ENCODE assay signal across 28 cellular contexts in the genomic region with DNA sequence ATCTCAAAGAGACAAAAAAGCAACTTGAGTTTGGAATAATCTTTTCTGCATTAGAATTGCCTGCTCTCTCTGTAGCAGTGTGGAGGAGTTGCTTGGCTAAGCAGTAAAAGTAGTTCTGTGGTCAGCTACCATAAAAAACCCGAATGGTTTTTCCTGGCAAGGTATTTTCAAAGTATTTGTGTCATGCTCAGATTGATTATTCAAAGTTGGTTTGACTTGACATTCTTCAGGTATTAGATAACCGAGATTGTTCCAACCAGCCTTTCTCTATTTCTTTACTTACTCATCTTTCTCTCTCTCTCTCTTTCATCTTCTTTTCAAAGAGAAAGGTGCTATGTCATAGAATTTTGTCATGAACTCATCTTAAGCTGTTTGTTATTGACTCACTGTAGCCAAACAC.
A peak's percentile ranks its signal among the peaks of the same experiment; 100 is the strongest.
DNase-seq lines count a peak whose midpoint lies in the region; ATAC-seq, FAIRE-seq and TF ChIP-seq lines count a peak whose summit lies in the region.
"Had no signal": no experiment of that assay in that cellular context is flagged by ENCODE, and none has a peak within 500 bp of the region (broad histone marks: within the 10 kb centered on the region; RNA-seq: fewer than 3 reads in every experiment).

No MANE protein-coding gene starts in this region.

- no peak overlapping the region for H3K9ac ChIP-seq in neural progenitor cell

- H3K27me3 ChIP-seq in bronchial epithelial cell (ENCODE audit: control insufficient read depth, insufficient read depth, low read length) (no peaks in the 10 kb centered on the region), neural progenitor cell (no peaks in the 10 kb centered on the region)
- H3K27me3 ChIP-seq: esophagus squamous epithelium, gastrocnemius medialis, pancreas, spleen had no signal

- peak; percentile 48 for DNase-seq in Caki2 (ENCODE audit: low read depth)
- peak; percentile 11 for DNase-seq in M059J (ENCODE audit: low read depth)
- DNase-seq in bronchial epithelial cell (ENCODE audit: low read depth) = peak; percentile 29
- DNase-seq in left kidney (ENCODE audit: low read depth, low spot score) = peak; percentile 37
- DNase-seq in RWPE1 (ENCODE audit: low spot score) = no peak
- no peak for DNase-seq in activated T-helper 1 cell treated with anti-CD3 and anti-CD28 coated beads, Interleukin-12 subunit alpha, Interleukin-12 subunit beta, Interleukin-2, Interleukin-4 antibody, amounts not matched to agents 30 ng/mL and 10 ng/mL and 1 ng/mL, durations not matched to agents 14 hours and 24 hours and 36 hours (ENCODE audit: low spot score)
- no peak for DNase-seq in neural progenitor cell (ENCODE audit: low spot score)
- DNase-seq: activated CD8-positive, alpha-beta T cell treated with anti-CD3 and anti-CD28 coated beads, Interleukin-2, amount 10 ng/mL, durations not matched to agents 7 days and 5 days; activated effector memory CD4-positive, alpha-beta T cell treated with Interleukin-2 at 50 U/mL for 16 hours; activated naive CD8-positive, alpha-beta T cell treated with anti-CD3 and anti-CD28 coated beads, Interleukin-2, amount 10 ng/mL, durations not matched to agents 7 days and 5 days; activated T-cell treated with anti-CD3 and anti-CD28 coated beads for 4 hours; effector CD8-positive, alpha-beta T cell; esophagus squamous epithelium; gastrocnemius medialis; GF-D8; HCEC 1CT; hypothalamus; immature natural killer cell; naive thymus-derived CD8-positive, alpha-beta T cell; NCI-H1417 treated with DMSO at 0.1 percent for 48 hours; NCI-H446; NCI-H774; pancreas; spleen; T-helper 17 cell; trophoblast cell had no signal

- CTCF ChIA-PET in RWPE1 (lab: Yijun Ruan, JAX) = no interaction called here

- no peak overlapping the region for H3K4me3 Mint-ChIP-seq in activated T-helper 1 cell treated with anti-CD3 and anti-CD28 coated beads, Interleukin-12 subunit alpha, Interleukin-12 subunit beta, Interleukin-2, Interleukin-4 antibody, amounts not matched to agents 30 ng/mL and 10 ng/mL and 1 ng/mL, durations not matched to agents 14 hours and 24 hours and 36 hours
- H3K4me3 Mint-ChIP-seq in neural progenitor cell = no peak overlapping the region
- H3K4me3 Mint-ChIP-seq: activated CD8-positive, alpha-beta T cell treated with anti-CD3 and anti-CD28 coated beads, Interleukin-2, amount 10 ng/mL, durations not matched to agents 7 days and 5 days; activated naive CD8-positive, alpha-beta T cell treated with anti-CD3 and anti-CD28 coated beads, Interleukin-2, amount 10 ng/mL, durations not matched to agents 7 days and 5 days; brain; immature natural killer cell; naive thymus-derived CD8-positive, alpha-beta T cell; T-helper 17 cell had no signal

- H3K79me2 ChIP-seq in neural progenitor cell (ENCODE audit: low read depth) = no peaks in the 10 kb centered on the region

- POLR2A ChIA-PET in RWPE1 (lab: Yijun Ruan, JAX; ENCODE audit: low non-redundant PET) = no interaction called here

- no peak for FAIRE-seq in bronchial epithelial cell (lab: Jason Lieb, UNC)
- FAIRE-seq: pancreas had no signal

- H3K9me3 Mint-ChIP-seq in activated T-helper 1 cell treated with anti-CD3 and anti-CD28 coated beads, Interleukin-12 subunit alpha, Interleukin-12 subunit beta, Interleukin-2, Interleukin-4 antibody, amounts not matched to agents 30 ng/mL and 10 ng/mL and 1 ng/mL, durations not matched to agents 14 hours and 24 hours and 36 hours = no peaks in the 10 kb centered on the region
- H3K9me3 Mint-ChIP-seq in neural progenitor cell = no peaks in the 10 kb centered on the region
- H3K9me3 Mint-ChIP-seq: activated naive CD8-positive, alpha-beta T cell treated with anti-CD3 and anti-CD28 coated beads, Interleukin-2, amount 10 ng/mL, durations not matched to agents 7 days and 5 days; brain had no signal

- no peak overlapping the region for H3K27ac Mint-ChIP-seq in activated T-helper 1 cell treated with anti-CD3 and anti-CD28 coated beads, Interleukin-12 subunit alpha, Interleukin-12 subunit beta, Interleukin-2, Interleukin-4 antibody, amounts not matched to agents 30 ng/mL and 10 ng/mL and 1 ng/mL, durations not matched to agents 14 hours and 24 hours and 36 hours
- H3K27ac Mint-ChIP-seq in neural progenitor cell = no peak overlapping the region
- H3K27ac Mint-ChIP-seq: activated CD8-positive, alpha-beta T cell treated with anti-CD3 and anti-CD28 coated beads, Interleukin-2, amount 10 ng/mL, durations not matched to agents 7 days and 5 days; activated naive CD8-positive, alpha-beta T cell treated with anti-CD3 and anti-CD28 coated beads, Interleukin-2, amount 10 ng/mL, durations not matched to agents 7 days and 5 days; brain; immature natural killer cell; naive thymus-derived CD8-positive, alpha-beta T cell; T-helper 17 cell had no signal

- intact Hi-C loops in activated T-helper 1 cell treated with anti-CD3 and anti-CD28 coated beads, Interleukin-12 subunit alpha, Interleukin-12 subunit beta, Interleukin-2, Interleukin-4 antibody, amounts not matched to agents 30 ng/mL and 10 ng/mL and 1 ng/mL, durations not matched to agents 14 hours and 24 hours and 36 hours (cut with micrococcal nuclease) = no loop called here

- in situ Hi-C loops in Caki2 (cut with HindIII; ENCODE audit: low pct_unique_long_range_greater_than_20kb, low sequenced_read_pairs) = no loop called here

- no peaks in the 10 kb centered on the region for H3K9me3 ChIP-seq in neural progenitor cell (ENCODE audit: low read depth)
- H3K9me3 ChIP-seq: esophagus squamous epithelium, gastrocnemius medialis, pancreas, spleen had no signal

- H3K4me2 ChIP-seq in neural progenitor cell = no peak overlapping the region

- no peak overlapping the region for H2AFZ ChIP-seq in neural progenitor cell (replicated peaks)

- no peak for ATAC-seq in HG02678 (IDR thresholded peaks at IDR 0.05; ENCODE audit: unreplicated experiment)
- ATAC-seq: activated CD8-positive, alpha-beta T cell treated with anti-CD3 and anti-CD28 coated beads, Interleukin-2, amount 10 ng/mL, durations not matched to agents 7 days and 5 days; gastrocnemius medialis; naive thymus-derived CD8-positive, alpha-beta T cell; pancreas; T-helper 17 cell had no signal

- no peaks in the 10 kb centered on the region for H3F3A ChIP-seq in neural progenitor cell (ENCODE audit: low read depth)

- no peak overlapping the region for H3K27ac ChIP-seq in RWPE1
- no peak overlapping the region for H3K27ac ChIP-seq in neural progenitor cell
- H3K27ac ChIP-seq: esophagus squamous epithelium, gastrocnemius medialis, pancreas, spleen had no signal

- H3K4me1 Mint-ChIP-seq in activated T-helper 1 cell treated with anti-CD3 and anti-CD28 coated beads, Interleukin-12 subunit alpha, Interleukin-12 subunit beta, Interleukin-2, Interleukin-4 antibody, amounts not matched to agents 30 ng/mL and 10 ng/mL and 1 ng/mL, durations not matched to agents 14 hours and 24 hours and 36 hours (ENCODE audit: low read depth) = no peaks in the 10 kb centered on the region
- no peaks in the 10 kb centered on the region for H3K4me1 Mint-ChIP-seq in neural progenitor cell
- H3K4me1 Mint-ChIP-seq: activated naive CD8-positive, alpha-beta T cell treated with anti-CD3 and anti-CD28 coated beads, Interleukin-2, amount 10 ng/mL, durations not matched to agents 7 days and 5 days; brain; immature natural killer cell; naive thymus-derived CD8-positive, alpha-beta T cell; T-helper 17 cell had no signal

- no peak overlapping the region for H3K4me3 ChIP-seq in bronchial epithelial cell (ENCODE audit: low read depth, low read length)
- no peak overlapping the region for H3K4me3 ChIP-seq in neural progenitor cell
- H3K4me3 ChIP-seq: esophagus squamous epithelium, gastrocnemius medialis, pancreas, spleen had no signal

- no peaks in the 10 kb centered on the region for H3K4me1 ChIP-seq in neural progenitor cell
- H3K4me1 ChIP-seq: esophagus squamous epithelium, gastrocnemius medialis, pancreas, spleen had no signal

- H3K27me3 Mint-ChIP-seq in activated T-helper 1 cell treated with anti-CD3 and anti-CD28 coated beads, Interleukin-12 subunit alpha, Interleukin-12 subunit beta, Interleukin-2, Interleukin-4 antibody, amounts not matched to agents 30 ng/mL and 10 ng/mL and 1 ng/mL, durations not matched to agents 14 hours and 24 hours and 36 hours (ENCODE audit: insufficient read depth) = no peaks in the 10 kb centered on the region
- no peaks in the 10 kb centered on the region for H3K27me3 Mint-ChIP-seq in neural progenitor cell (ENCODE audit: insufficient read depth, low read depth)
- H3K27me3 Mint-ChIP-seq: activated naive CD8-positive, alpha-beta T cell treated with anti-CD3 and anti-CD28 coated beads, Interleukin-2, amount 10 ng/mL, durations not matched to agents 7 days and 5 days; naive thymus-derived CD8-positive, alpha-beta T cell; T-helper 17 cell had no signal

- TF ChIP-seq CTCF in bronchial epithelial cell (IDR thresholded peaks at IDR 0.05; ENCODE audit: insufficient read depth, low read length, severe bottlenecking) (no peak), RWPE1 (conservative IDR thresholded peaks at IDR 0.05; ENCODE audit: low read depth) (no peak), neural progenitor cell (IDR thresholded peaks at IDR 0.05) (no peak)

- H3K36me3 Mint-ChIP-seq in activated T-helper 1 cell treated with anti-CD3 and anti-CD28 coated beads, Interleukin-12 subunit alpha, Interleukin-12 subunit beta, Interleukin-2, Interleukin-4 antibody, amounts not matched to agents 30 ng/mL and 10 ng/mL and 1 ng/mL, durations not matched to agents 14 hours and 24 hours and 36 hours (ENCODE audit: low read depth) = no peaks in the 10 kb centered on the region
- H3K36me3 Mint-ChIP-seq in neural progenitor cell = no peaks in the 10 kb centered on the region
- H3K36me3 Mint-ChIP-seq: activated naive CD8-positive, alpha-beta T cell treated with anti-CD3 and anti-CD28 coated beads, Interleukin-2, amount 10 ng/mL, durations not matched to agents 7 days and 5 days; brain; immature natural killer cell; naive thymus-derived CD8-positive, alpha-beta T cell had no signal

- no peaks in the 10 kb centered on the region for H4K20me1 ChIP-seq in neural progenitor cell (ENCODE audit: low read depth)

- H3K36me3 ChIP-seq in bronchial epithelial cell (ENCODE audit: control insufficient read depth, insufficient read depth, low read length) = no peaks in the 10 kb centered on the region
- H3K36me3 ChIP-seq in neural progenitor cell = no peaks in the 10 kb centered on the region
- H3K36me3 ChIP-seq: esophagus squamous epithelium, gastrocnemius medialis, pancreas, spleen had no signal

Comparison
In these comparisons a context has a peak if more than half of its experiments do, and no peak if none do; other contexts are left out.
1. DNase-seq: peak in Caki2 (single experiment), M059J (single experiment), bronchial epithelial cell (single experiment) and left kidney (single experiment); none in RWPE1 (single experiment), activated T-helper 1 cell treated with anti-CD3 and anti-CD28 coated beads, Interleukin-12 subunit alpha, Interleukin-12 subunit beta, Interleukin-2, Interleukin-4 antibody, amounts not matched to agents 30 ng/mL and 10 ng/mL and 1 ng/mL, durations not matched to agents 14 hours and 24 hours and 36 hours (single experiment) and neural progenitor cell (single experiment).